8 cellular contexts compared by ENCODE assay signal in genomic region chr2:234980476-234981187, GRCh38. TPM values are rescaled to one million over a fixed set of nuclear protein-coding genes. Genes with fewer than 3 reads are reported as not detected.
DNase-seq lines count a peak whose midpoint lies in the region; ATAC-seq and TF ChIP-seq lines count a peak whose summit lies in the region.

No MANE protein-coding gene starts in this region.

- H3K4me3 ChIP-seq in coronary artery (peak overlapping the region; percentile 32), aorta (ENCODE audit: low read length in 2 of 2) (no peak overlapping the region), Karpas-422 (ENCODE audit: low read length) (no peak overlapping the region)

- H3K27ac ChIP-seq in coronary artery (peak overlapping the region in 1 of 2 donors; percentile 78), aorta (ENCODE audit: low read depth in 1 of 2, low read length in 2 of 2) (peak overlapping the region; percentile 73), Karpas-422 (ENCODE audit: low read length) (no peak overlapping the region)

- H4K20me1 ChIP-seq in Karpas-422 (ENCODE audit: insufficient read depth, low read depth, low read length) = no peaks in the 10 kb centered on the region

- 5 to 15% methylated on average over 14 of the region's 14 CpGs for WGBS in aorta, 2 donors

- no peak overlapping the region for H2AFZ ChIP-seq in Karpas-422 (ENCODE audit: low read length)

- no peaks in the 10 kb centered on the region for H3K9me3 Mint-ChIP-seq in mesothelial cell of epicardium

- H3K27me3 ChIP-seq in aorta (ENCODE audit: control insufficient read depth in 1 of 2, insufficient read depth in 2 of 2, low read length in 1 of 2) (no peaks in the 10 kb centered on the region), Karpas-422 (ENCODE audit: low read length) (no peaks in the 10 kb centered on the region)

- no peaks in the 10 kb centered on the region for H3K9me2 ChIP-seq in Karpas-422 (replicated peaks; ENCODE audit: insufficient read depth, low read length)

- TF ChIP-seq CTCF in coronary artery (IDR thresholded peaks at IDR 0.05) (no peak), mesothelial cell of epicardium (IDR thresholded peaks at IDR 0.05; ENCODE audit: unreplicated experiment) (no peak)

- DNase-seq in Right ventricle myocardium superior (no peak), cardiac septum (ENCODE audit: low spot score) (no peak), coronary artery (ENCODE audit: low spot score) (no peak), mesothelial cell of epicardium (ENCODE audit: low spot score in 2 of 2, unreplicated experiment in 2 of 2) (no peak), aorta (no peak), Ammon's horn (ENCODE audit: low spot score) (no peak), Karpas-422 (no peak)

- intact Hi-C loops in Right ventricle myocardium superior (cut with DNase I) = no loop called here
- intact Hi-C loops in cardiac septum (cut with DNase I) = loop anchor here (2.0 kb wide), 2 partner anchors 24 to 70 kb away; no protein-coding TSS in a partner anchor
- intact Hi-C loops in aorta (cut with DNase I) = loop anchor here in 1 of 2 donors (5.0 kb wide), 1 partner anchor 92 kb away; no protein-coding TSS in a partner anchor

- ATAC-seq in Right ventricle myocardium superior (ENCODE audit: poor library complexity) = peak; percentile 19
- no peak for ATAC-seq in aorta (ENCODE audit: low FRiP score)
- no peak for ATAC-seq in HG03354 (IDR thresholded peaks at IDR 0.05; ENCODE audit: poor library complexity, severe bottlenecking, unreplicated experiment)

- no peaks in the 10 kb centered on the region for H3K27me3 Mint-ChIP-seq in mesothelial cell of epicardium (ENCODE audit: low read depth)

- H3K27ac Mint-ChIP-seq in mesothelial cell of epicardium = peak overlapping the region; percentile 97

- H3K36me3 Mint-ChIP-seq in mesothelial cell of epicardium = peaks cover 9% of the 10 kb centered on the region

- peaks cover 55% of the 10 kb centered on the region for H3K4me1 Mint-ChIP-seq in mesothelial cell of epicardium

- H3K4me1 ChIP-seq in aorta (ENCODE audit: control insufficient read depth in 1 of 2, insufficient read depth in 2 of 2, low read length in 2 of 2) = no peaks in the 10 kb centered on the region
- H3K4me1 ChIP-seq in Karpas-422 (ENCODE audit: low read length) = no peaks in the 10 kb centered on the region

- H3K79me2 ChIP-seq in Karpas-422 (ENCODE audit: low read length) = no peaks in the 10 kb centered on the region

- no peaks in the 10 kb centered on the region for H3K9me3 ChIP-seq in aorta (ENCODE audit: control insufficient read depth, low read length)
- H3K9me3 ChIP-seq in Karpas-422 (ENCODE audit: low read length) = no peaks in the 10 kb centered on the region

- H3K4me2 ChIP-seq in Karpas-422 (ENCODE audit: low read depth, low read length, poor library complexity, severe bottlenecking) = no peak overlapping the region

- H3K4me3 Mint-ChIP-seq in mesothelial cell of epicardium = peak overlapping the region; percentile 49

- no peaks in the 10 kb centered on the region for H3K36me3 ChIP-seq in aorta (ENCODE audit: control insufficient read depth in 1 of 2, insufficient read depth in 2 of 2, low read length in 1 of 2)
- no peaks in the 10 kb centered on the region for H3K36me3 ChIP-seq in Karpas-422 (ENCODE audit: insufficient read depth, low read length)

- H3K9ac ChIP-seq in Karpas-422 (ENCODE audit: low read length) = no peak overlapping the region

RNA-seq across cellular contexts. Expression of gene SH3BP4, which starts 28.8 kb away (rescaled TPM):
- 9.0 TPM for total RNA-seq in Right ventricle myocardium superior
- total RNA-seq in cardiac septum = 9.1 TPM
- total RNA-seq in mesothelial cell of epicardium = 44.1 to 45.0 TPM (median 44.3 TPM) in 3 replicates
- 10 to 100 TPM; 27.6 to 32.2 TPM for total RNA-seq in aorta
- 1 to 10 TPM; 4.5 to 5.1 TPM for polyA plus RNA-seq in aorta
- not detected in 2 replicates for total RNA-seq in Karpas-422 (2014; rRNA removed; shearing (Covaris generic); ENCODE audit: low replicate concordance)

Comparison
In these comparisons a context has a peak if more than half of its experiments do, and no peak if none do; other contexts are left out.
1. RNA of gene SH3BP4, which starts 28.8 kb away (total RNA-seq): 44.1 to 45.0 TPM in mesothelial cell of epicardium, 27.6 to 32.2 TPM in aorta, 9.1 TPM in cardiac septum (single experiment) and 9.0 TPM in Right ventricle myocardium superior (single experiment); not detected in Karpas-422; every median in the first group is over 10 times any median in the second.